ENCODE assay signal across 1 cellular context in genomic region chr1:16011936-16012589, GRCh38.
TF ChIP-seq lines count a peak whose summit lies in the region.

No MANE protein-coding gene starts in this region.

TF ChIP-seq in WTC11, 78 proteins besides CTCF, POLR2A, EP300 and RAD21 (continued from another document):
- TF ChIP-seq ZNF281 (CRISPR knock-in tag; IDR thresholded peaks at IDR 0.05): no peak
- TF ChIP-seq NFATC4 (CRISPR knock-in tag; IDR thresholded peaks at IDR 0.05): no peak
- TF ChIP-seq SMAD4 (CRISPR knock-in tag; IDR thresholded peaks at IDR 0.05): no peak
- TF ChIP-seq ZNF219 (CRISPR knock-in tag; IDR thresholded peaks at IDR 0.05; ENCODE audit: borderline replicate concordance): no peak
- TF ChIP-seq E2F5 (CRISPR knock-in tag; IDR thresholded peaks at IDR 0.05): no peak
- TF ChIP-seq TEAD4 (CRISPR knock-in tag; IDR thresholded peaks at IDR 0.05): no peak
- TF ChIP-seq SOX15 (CRISPR knock-in tag; IDR thresholded peaks at IDR 0.05): no peak
- TF ChIP-seq NR1H2 (CRISPR knock-in tag; IDR thresholded peaks at IDR 0.05): no peak
